18 cellular contexts compared by ENCODE assay signal in genomic region chr4:73856518-73856917, GRCh38. TPM values are rescaled to one million over a fixed set of nuclear protein-coding genes. Genes with fewer than 3 reads are reported as not detected.
DNase-seq lines count a peak whose midpoint lies in the region; ATAC-seq and TF ChIP-seq lines count a peak whose summit lies in the region.
"Had no signal": no experiment of that assay in that cellular context is flagged by ENCODE, and none has a peak within 500 bp of the region (broad histone marks: within the 10 kb centered on the region; RNA-seq: fewer than 3 reads in every experiment).

No MANE protein-coding gene starts in this region.

- no peak overlapping the region for H3K27ac Mint-ChIP-seq in naive thymus-derived CD4-positive, alpha-beta T cell
- no peak overlapping the region for H3K27ac Mint-ChIP-seq in activated CD4-positive, alpha-beta T cell treated with anti-CD3 and anti-CD28 coated beads, Interleukin-2, amount 10 ng/mL, durations not matched to agents 7 days and 5 days
- H3K27ac Mint-ChIP-seq: stimulated activated naive CD8-positive, alpha-beta T cell treated with anti-CD3 and anti-CD28 coated beads, Interleukin-15, amount 100 ng/mL, for 72 hours had no signal

- H3K4me2 ChIP-seq in PC-3 (ENCODE audit: low read length) (no peak overlapping the region), SK-N-SH (no peak overlapping the region)

- peak; percentile 77 for DNase-seq in AG10803 (ENCODE audit: low read depth)
- peak; percentile 91 for DNase-seq in PC-3
- no peak for DNase-seq in epithelial cell of prostate (ENCODE audit: low read depth, low spot score)
- DNase-seq in SK-N-SH = no peak
- DNase-seq in naive thymus-derived CD4-positive, alpha-beta T cell = no peak
- DNase-seq in activated CD4-positive, alpha-beta T cell treated with anti-CD3 and anti-CD28 coated beads, Interleukin-2, amount 10 ng/mL, durations not matched to agents 7 days and 5 days = no peak
- DNase-seq: activated effector memory CD4-positive, alpha-beta T cell treated with anti-CD3 and anti-CD28 coated beads, Interleukin-2, amount 50 U/mL, for 16 hours; effector CD4-positive, alpha-beta T cell; GF-D8; NCI-H748 treated with DMSO at 0.1 percent for 48 hours; stimulated activated CD4-positive, alpha-beta T cell treated with anti-CD3 and anti-CD28 coated beads, Interleukin-12 subunit alpha, Interleukin-12 subunit beta, amount 100 ng/mL, for 4 hours; stimulated activated naive CD8-positive, alpha-beta T cell treated with anti-CD3 and anti-CD28 coated beads, Interleukin-15, amount 100 ng/mL, for 72 hours had no signal

- H3K9me3 ChIP-seq in PC-3 (ENCODE audit: low read length) (no peaks in the 10 kb centered on the region), liver (ENCODE audit: control insufficient read depth in 4 of 4, low read length in 3 of 4) (peaks cover 0 to 2% (median 0%) of the 10 kb centered on the region in 4 donors), SK-N-SH (no peaks in the 10 kb centered on the region)
- no peaks in the 10 kb centered on the region for H3K9me3 ChIP-seq in naive thymus-derived CD4-positive, alpha-beta T cell (ENCODE audit: control insufficient read depth in 2 of 3, low read length in 3 of 3)
- H3K9me3 ChIP-seq: ascending aorta had no signal

- POLR2A ChIA-PET in PC-3 (lab: Charles Lee; ENCODE audit: unreplicated experiment) = no interaction called here
- POLR2A ChIA-PET in SK-N-SH (lab: Yijun Ruan, JAX) = interaction anchor here (0.6 kb wide), 1 partner anchor 369 kb away, joined by 4 read pairs; no protein-coding TSS in a partner anchor
- POLR2A ChIA-PET in naive thymus-derived CD4-positive, alpha-beta T cell (lab: Charles Lee) = no interaction called here
- POLR2A ChIA-PET in activated CD4-positive, alpha-beta T cell treated with anti-CD3 and anti-CD28 coated beads, Interleukin-2, amount 10 ng/mL, durations not matched to agents 7 days and 5 days (lab: Charles Lee) = no interaction called here

- no peak overlapping the region for H3K9ac ChIP-seq in PC-3 (ENCODE audit: low read length)
- no peak overlapping the region for H3K9ac ChIP-seq in liver (ENCODE audit: low read depth in 1 of 2, low read length in 2 of 2)
- no peak overlapping the region for H3K9ac ChIP-seq in SK-N-SH

- H4K20me1 ChIP-seq in PC-3 (ENCODE audit: low read length) (no peaks in the 10 kb centered on the region), SK-N-SH (ENCODE audit: insufficient read depth) (no peaks in the 10 kb centered on the region)

- ATAC-seq in PC-3 = peak; percentile 78
- ATAC-seq in naive thymus-derived CD4-positive, alpha-beta T cell = no peak
- ATAC-seq in HG03139 (IDR thresholded peaks at IDR 0.05; ENCODE audit: unreplicated experiment) = no peak
- ATAC-seq: Panc1; stimulated activated naive CD8-positive, alpha-beta T cell treated with anti-CD3 and anti-CD28 coated beads, Interleukin-15, amount 100 ng/mL, for 72 hours had no signal

- H3K79me2 ChIP-seq in PC-3 (ENCODE audit: low read length) = no peaks in the 10 kb centered on the region
- no peaks in the 10 kb centered on the region for H3K79me2 ChIP-seq in SK-N-SH (ENCODE audit: insufficient read depth)

- H3K4me3 ChIP-seq in AG10803 (ENCODE audit: low read length) (no peak overlapping the region), PC-3 (ENCODE audit: low read length) (no peak overlapping the region), liver (ENCODE audit: low read depth in 1 of 3, low read length in 3 of 3) (no peak overlapping the region), SK-N-SH (ENCODE audit: low read depth in 2 of 2, low read length in 1 of 2) (no peak overlapping the region)
- no peak overlapping the region for H3K4me3 ChIP-seq in naive thymus-derived CD4-positive, alpha-beta T cell (ENCODE audit: low read length)
- H3K4me3 ChIP-seq: ascending aorta had no signal

- H3K4me1 ChIP-seq in PC-3 (ENCODE audit: insufficient read depth, low read length) (peaks cover 23% of the 10 kb centered on the region), liver (ENCODE audit: control insufficient read depth in 4 of 4, insufficient read depth in 4 of 4, low read length in 3 of 4) (peaks cover 3 to 21% (median 7%) of the 10 kb centered on the region in 4 donors), SK-N-SH (ENCODE audit: control insufficient read depth in 1 of 2, insufficient read depth in 2 of 2, low read depth in 1 of 2, low read length in 1 of 2) (no peaks in the 10 kb centered on the region)
- H3K4me1 ChIP-seq in naive thymus-derived CD4-positive, alpha-beta T cell (ENCODE audit: control insufficient read depth in 2 of 2, insufficient read depth in 2 of 2, low read length in 2 of 2) = no peaks in the 10 kb centered on the region
- H3K4me1 ChIP-seq: ascending aorta had no signal

- no peak overlapping the region for H3K4me3 Mint-ChIP-seq in naive thymus-derived CD4-positive, alpha-beta T cell
- no peak overlapping the region for H3K4me3 Mint-ChIP-seq in activated CD4-positive, alpha-beta T cell treated with anti-CD3 and anti-CD28 coated beads, Interleukin-2, amount 10 ng/mL, durations not matched to agents 7 days and 5 days
- H3K4me3 Mint-ChIP-seq: stimulated activated naive CD8-positive, alpha-beta T cell treated with anti-CD3 and anti-CD28 coated beads, Interleukin-15, amount 100 ng/mL, for 72 hours had no signal

- TF ChIP-seq EP300 in SK-N-SH (IDR thresholded peaks at IDR 0.05; ENCODE audit: borderline replicate concordance in 1 of 2, low read depth in 1 of 2, low read length in 1 of 2) = no peak

- H3K36me3 ChIP-seq in PC-3 (ENCODE audit: low read depth, low read length) (no peaks in the 10 kb centered on the region), liver (ENCODE audit: control insufficient read depth in 4 of 4, insufficient read depth in 3 of 4, low read depth in 1 of 4, low read length in 3 of 4) (no peaks in the 10 kb centered on the region), SK-N-SH (replicated peaks in 1 of 2; ENCODE audit: control insufficient read depth in 1 of 2, insufficient read depth in 2 of 2, low read length in 1 of 2) (no peaks in the 10 kb centered on the region)
- H3K36me3 ChIP-seq in naive thymus-derived CD4-positive, alpha-beta T cell (ENCODE audit: control insufficient read depth in 2 of 3, insufficient read depth in 3 of 3, low read length in 3 of 3) = no peaks in the 10 kb centered on the region
- H3K36me3 ChIP-seq: ascending aorta had no signal

- no peaks in the 10 kb centered on the region for H3K9me2 ChIP-seq in PC-3 (replicated peaks; ENCODE audit: low read length)
- H3K9me2 ChIP-seq in SK-N-SH = no peaks in the 10 kb centered on the region

- peaks cover 0 to 2% (median 0%) of the 10 kb centered on the region in 11 donors for H3K9me3 Mint-ChIP-seq in naive thymus-derived CD4-positive, alpha-beta T cell
- H3K9me3 Mint-ChIP-seq in activated CD4-positive, alpha-beta T cell treated with anti-CD3 and anti-CD28 coated beads, Interleukin-2, amount 10 ng/mL, durations not matched to agents 7 days and 5 days = no peaks in the 10 kb centered on the region
- H3K9me3 Mint-ChIP-seq: stimulated activated naive CD8-positive, alpha-beta T cell treated with anti-CD3 and anti-CD28 coated beads, Interleukin-15, amount 100 ng/mL, for 72 hours had no signal

- no TSS peak for BruUV-seq in PC-3 (replicated peaks; lab: Mats Ljungman, UMichigan)

- TF ChIP-seq RAD21 in liver (IDR thresholded peaks at IDR 0.05) (peak in 1 of 2 donors; percentile 8), SK-N-SH (IDR thresholded peaks at IDR 0.05; ENCODE audit: low read length) (no peak)

- H3F3A ChIP-seq in PC-3 (ENCODE audit: low read length, unreplicated experiment) = no peaks in the 10 kb centered on the region
- H3F3A ChIP-seq in SK-N-SH (replicated peaks; ENCODE audit: insufficient read depth) = no peaks in the 10 kb centered on the region

- no peak for TF ChIP-seq CTCF in AG10803 (conservative IDR thresholded peaks at IDR 0.05; ENCODE audit: low read length)
- TF ChIP-seq CTCF in PC-3 (conservative IDR thresholded peaks at IDR 0.05; ENCODE audit: low read depth, low read length) = no peak
- no peak for TF ChIP-seq CTCF in liver (IDR thresholded peaks at IDR 0.05; ENCODE audit: low read depth, low read length, missing input control)
- no peak for TF ChIP-seq CTCF in SK-N-SH (IDR thresholded peaks at IDR 0.05)

- intact Hi-C loops in PC-3 (cut with micrococcal nuclease) = no loop called here
- intact Hi-C loops in naive thymus-derived CD4-positive, alpha-beta T cell (cut with micrococcal nuclease) = no loop called here

- H3K36me3 Mint-ChIP-seq in naive thymus-derived CD4-positive, alpha-beta T cell = no peaks in the 10 kb centered on the region
- H3K36me3 Mint-ChIP-seq in activated CD4-positive, alpha-beta T cell treated with anti-CD3 and anti-CD28 coated beads, Interleukin-2, amount 10 ng/mL, durations not matched to agents 7 days and 5 days (ENCODE audit: low read depth) = no peaks in the 10 kb centered on the region

- no peak overlapping the region for H2AFZ ChIP-seq in PC-3 (ENCODE audit: low read length)
- no peak overlapping the region for H2AFZ ChIP-seq in SK-N-SH (ENCODE audit: low read depth)

- H3K27me3 Mint-ChIP-seq in naive thymus-derived CD4-positive, alpha-beta T cell = peaks cover 0 to 15% (median 12%) of the 10 kb centered on the region in 5 donors
- peaks cover 6% of the 10 kb centered on the region for H3K27me3 Mint-ChIP-seq in activated CD4-positive, alpha-beta T cell treated with anti-CD3 and anti-CD28 coated beads, Interleukin-2, amount 10 ng/mL, durations not matched to agents 7 days and 5 days

- CTCF ChIA-PET in PC-3 (lab: Charles Lee) = no interaction called here
- CTCF ChIA-PET in SK-N-SH (lab: Yijun Ruan, JAX) = interaction anchor here (0.7 kb wide), 1 partner anchor 132 kb away, joined by 3 read pairs; no protein-coding TSS in a partner anchor
- CTCF ChIA-PET in naive thymus-derived CD4-positive, alpha-beta T cell (lab: Charles Lee) = interaction anchor here (0.6 kb wide), 1 partner anchor 1614 kb away, joined by 3 read pairs; no protein-coding TSS in a partner anchor
- CTCF ChIA-PET in activated CD4-positive, alpha-beta T cell treated with anti-CD3 and anti-CD28 coated beads, Interleukin-2, amount 10 ng/mL, durations not matched to agents 7 days and 5 days (lab: Charles Lee) = interaction anchor here (0.9 kb wide), 1 partner anchor 11 kb away, joined by 3 read pairs; no protein-coding TSS in a partner anchor

- H3K27ac ChIP-seq in PC-3 (ENCODE audit: low read length) (peak overlapping the region; percentile 19), epithelial cell of prostate (peak overlapping the region; percentile 12), liver (ENCODE audit: low read depth in 1 of 2, low read length in 2 of 2) (peak overlapping the region; percentile 59 to 74), SK-N-SH (ENCODE audit: low read depth in 2 of 2, low read length in 1 of 2) (no peak overlapping the region)
- H3K27ac ChIP-seq in naive thymus-derived CD4-positive, alpha-beta T cell (ENCODE audit: low read depth, low read length) = no peak overlapping the region
- H3K27ac ChIP-seq: ascending aorta had no signal

- H3K27me3 ChIP-seq in PC-3 (ENCODE audit: low read length) (no peaks in the 10 kb centered on the region), liver (ENCODE audit: control insufficient read depth in 4 of 4, insufficient read depth in 4 of 4, low read length in 3 of 4) (no peaks in the 10 kb centered on the region), SK-N-SH (ENCODE audit: insufficient read depth) (peaks cover 18% of the 10 kb centered on the region; the same call in 1 of the 2 replicates)
- H3K27me3 ChIP-seq in naive thymus-derived CD4-positive, alpha-beta T cell (ENCODE audit: control insufficient read depth in 2 of 2, insufficient read depth in 2 of 2, low read length in 2 of 2) = no peaks in the 10 kb centered on the region
- H3K27me3 ChIP-seq: ascending aorta had no signal

- no peaks in the 10 kb centered on the region for H3K4me1 Mint-ChIP-seq in naive thymus-derived CD4-positive, alpha-beta T cell
- H3K4me1 Mint-ChIP-seq in activated CD4-positive, alpha-beta T cell treated with anti-CD3 and anti-CD28 coated beads, Interleukin-2, amount 10 ng/mL, durations not matched to agents 7 days and 5 days = no peaks in the 10 kb centered on the region
- H3K4me1 Mint-ChIP-seq: stimulated activated naive CD8-positive, alpha-beta T cell treated with anti-CD3 and anti-CD28 coated beads, Interleukin-15, amount 100 ng/mL, for 72 hours had no signal

RNA-seq across cellular contexts. Expression of gene PF4V1, which starts 3.4 kb away (rescaled TPM):
- not detected in 2 replicates for total RNA-seq in PC-3 (2014; rRNA removed)
- total RNA-seq in liver = 1 to 10 TPM in 1 of 2 donors, not detected in 1; 3.4 TPM
- under 1 TPM; 0.16 to 0.74 TPM for polyA plus RNA-seq in liver
- not detected in 2 replicates for polyA plus RNA-seq in SK-N-SH (2012; rRNA removed)
- polyA plus RNA-seq in SK-N-SH (2012; cell fraction: cytosol; rRNA removed) = not detected in 2 replicates
- polyA plus RNA-seq in SK-N-SH (2012; cell fraction: nucleus; rRNA removed) = not detected in 2 replicates
- not detected for total RNA-seq in naive thymus-derived CD4-positive, alpha-beta T cell
- not detected for polyA plus RNA-seq in naive thymus-derived CD4-positive, alpha-beta T cell
- not detected for total RNA-seq in activated CD4-positive, alpha-beta T cell treated with anti-CD3 and anti-CD28 coated beads, Interleukin-2, amount 10 ng/mL, durations not matched to agents 7 days and 5 days
- total RNA-seq: ascending aorta, omental fat pad had no signal

RNA-seq across cellular contexts. Expression of gene CXCL1, which starts 12.7 kb away (rescaled TPM):
- total RNA-seq in PC-3 (2014; rRNA removed) = 239 and 267 TPM in 2 replicates
- 1 to 10 TPM in 1 of 2 donors, not detected in 1; 4.2 TPM for total RNA-seq in liver
- 1 to 10 TPM in 1 of 2 donors, under 1 TPM in 1; 0.97 to 2.8 TPM for polyA plus RNA-seq in liver
- polyA plus RNA-seq in SK-N-SH (2012; rRNA removed) = 0.06 and 0.12 TPM in 2 replicates
- polyA plus RNA-seq in SK-N-SH (2012; cell fraction: cytosol; rRNA removed) = 0.12 and 0.18 TPM in 2 replicates
- 0.20 TPM in 1 of 2 replicates, not detected in the other for polyA plus RNA-seq in SK-N-SH (2012; cell fraction: nucleus; rRNA removed)
- total RNA-seq in naive thymus-derived CD4-positive, alpha-beta T cell = 1 to 10 TPM in 1 of 5 experiments, under 1 TPM in 1, not detected in 3; 0.56 to 3.3 TPM
- not detected for polyA plus RNA-seq in naive thymus-derived CD4-positive, alpha-beta T cell
- total RNA-seq in activated CD4-positive, alpha-beta T cell treated with anti-CD3 and anti-CD28 coated beads, Interleukin-2, amount 10 ng/mL, durations not matched to agents 7 days and 5 days = not detected

RNA-seq across cellular contexts. Expression of gene CXCL6, which starts 20.0 kb away (rescaled TPM):
- 23.4 and 25.7 TPM in 2 replicates for total RNA-seq in PC-3 (2014; rRNA removed)
- 1 to 10 TPM in 1 of 2 donors, under 1 TPM in 1; 0.19 to 5.5 TPM for total RNA-seq in liver
- 1 to 10 TPM; 3.0 to 3.4 TPM for polyA plus RNA-seq in liver
- polyA plus RNA-seq in SK-N-SH (2012; rRNA removed) = 0.02 and 0.03 TPM in 2 replicates
- 0.03 TPM in 2 replicates for polyA plus RNA-seq in SK-N-SH (2012; cell fraction: cytosol; rRNA removed)
- polyA plus RNA-seq in SK-N-SH (2012; cell fraction: nucleus; rRNA removed) = 0.04 and 0.17 TPM in 2 replicates
- not detected for total RNA-seq in naive thymus-derived CD4-positive, alpha-beta T cell
- polyA plus RNA-seq in naive thymus-derived CD4-positive, alpha-beta T cell = not detected
- total RNA-seq in activated CD4-positive, alpha-beta T cell treated with anti-CD3 and anti-CD28 coated beads, Interleukin-2, amount 10 ng/mL, durations not matched to agents 7 days and 5 days = not detected
- total RNA-seq: ascending aorta, mononuclear cell had no signal

Comparison
In these comparisons a context has a peak if more than half of its experiments do, and no peak if none do; other contexts are left out.
1. DNase-seq: peak in AG10803 (single experiment) and PC-3 (single experiment); none in epithelial cell of prostate (single experiment), SK-N-SH (single experiment), naive thymus-derived CD4-positive, alpha-beta T cell (0 of 9) and activated CD4-positive, alpha-beta T cell treated with anti-CD3 and anti-CD28 coated beads, Interleukin-2, amount 10 ng/mL, durations not matched to agents 7 days and 5 days (single experiment).
2. H3K27ac ChIP-seq: peak in PC-3 (single experiment), epithelial cell of prostate (single experiment) and liver (2 of 2); none in SK-N-SH (0 of 2) and naive thymus-derived CD4-positive, alpha-beta T cell (single experiment).
3. RNA of gene CXCL1, which starts 12.7 kb away (total RNA-seq): 239 to 267 TPM in PC-3; 4.2 TPM in liver, 0.56 to 3.3 TPM in naive thymus-derived CD4-positive, alpha-beta T cell and not detected in activated CD4-positive, alpha-beta T cell treated with anti-CD3 and anti-CD28 coated beads, Interleukin-2, amount 10 ng/mL, durations not matched to agents 7 days and 5 days; every median in the first group is over 10 times any median in the second.